19 cellular contexts compared by ENCODE assay signal in the genomic region with DNA sequence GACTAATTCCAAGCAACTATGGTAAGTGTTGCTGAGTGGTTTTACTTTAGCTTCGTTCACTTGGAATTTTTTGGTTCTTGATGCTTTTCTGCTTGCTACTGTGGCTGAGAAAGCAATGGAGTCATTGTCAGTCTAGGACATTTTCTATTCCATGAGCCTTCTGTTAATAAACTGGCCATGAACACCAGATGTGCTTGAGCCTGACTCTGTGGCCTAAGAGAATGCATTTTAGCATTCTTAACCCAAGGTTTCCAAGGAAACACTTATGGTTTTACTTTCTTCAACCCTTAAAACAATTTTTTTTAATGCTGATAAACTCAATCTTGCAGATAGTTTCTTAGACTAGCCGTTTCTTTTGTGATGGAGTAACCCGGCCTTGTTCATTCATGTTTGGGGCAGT. TPM values are rescaled to one million over a fixed set of nuclear protein-coding genes. Genes with fewer than 3 reads are reported as not detected.
DNase-seq lines count a peak whose midpoint lies in the region; ATAC-seq, FAIRE-seq and TF ChIP-seq lines count a peak whose summit lies in the region.
"Had no signal": no experiment of that assay in that cellular context is flagged by ENCODE, and none has a peak within 500 bp of the region (broad histone marks: within the 10 kb centered on the region; RNA-seq: fewer than 3 reads in every experiment).

No MANE protein-coding gene starts in this region.

- H3K27ac ChIP-seq in temporal lobe (ENCODE audit: low read depth, low read length) (peak overlapping the region; percentile 23), gastrocnemius medialis (no peak overlapping the region)
- H3K27ac ChIP-seq: psoas muscle had no signal

- H3K36me3 Mint-ChIP-seq in activated CD4-positive, alpha-beta T cell treated with anti-CD3 and anti-CD28 coated beads, Interleukin-2, amount 10 ng/mL, durations not matched to agents 7 days and 5 days (ENCODE audit: low read depth): peaks cover 62% of the 10 kb centered on the region
- peaks cover 94% of the 10 kb centered on the region for H3K36me3 Mint-ChIP-seq in activated T-helper 17 cell treated with anti-CD3 and anti-CD28 coated beads, Interleukin-2, amount 50 U/mL, for 72 hours (ENCODE audit: low read depth)
- peaks cover 14% of the 10 kb centered on the region for H3K36me3 Mint-ChIP-seq in MCF 10A (ENCODE audit: insufficient read depth, unreplicated experiment)
- H3K36me3 Mint-ChIP-seq: brain, WTC11 had no signal

- FAIRE-seq in D721Med (lab: Jason Lieb, UNC): no peak
- FAIRE-seq: GM12892, H1 had no signal

- no TSS peak for BruUV-seq in MCF 10A (replicated peaks; lab: Mats Ljungman, UMichigan)

- H3K27me3 ChIP-seq in gastrocnemius medialis: no peaks in the 10 kb centered on the region

- POLR2A ChIA-PET in activated CD4-positive, alpha-beta T cell treated with anti-CD3 and anti-CD28 coated beads, Interleukin-2, amount 10 ng/mL, durations not matched to agents 7 days and 5 days (lab: Charles Lee): no interaction called here
- POLR2A ChIA-PET in MCF 10A (lab: Yijun Ruan, JAX): interaction anchor here (1.0 kb wide), 1 partner anchor 103 kb away, joined by 3 read pairs; the partner anchor contains the start of gene CARNMT1

- no peaks in the 10 kb centered on the region for H3K27me3 Mint-ChIP-seq in activated CD4-positive, alpha-beta T cell treated with anti-CD3 and anti-CD28 coated beads, Interleukin-2, amount 10 ng/mL, durations not matched to agents 7 days and 5 days
- no peaks in the 10 kb centered on the region for H3K27me3 Mint-ChIP-seq in activated T-helper 17 cell treated with anti-CD3 and anti-CD28 coated beads, Interleukin-2, amount 50 U/mL, for 72 hours
- H3K27me3 Mint-ChIP-seq in MCF 10A (ENCODE audit: insufficient read depth, unreplicated experiment): no peaks in the 10 kb centered on the region
- H3K27me3 Mint-ChIP-seq: brain, type B pancreatic cell had no signal

- CTCF ChIA-PET in activated CD4-positive, alpha-beta T cell treated with anti-CD3 and anti-CD28 coated beads, Interleukin-2, amount 10 ng/mL, durations not matched to agents 7 days and 5 days (lab: Charles Lee): interaction anchor here (1.0 kb wide), 1 partner anchor 20 kb away, joined by 5 read pairs; no protein-coding TSS in a partner anchor
- CTCF ChIA-PET in MCF 10A (lab: Yijun Ruan, JAX): interaction anchor here (0.6 kb wide), 1 partner anchor 31 kb away, joined by 4 read pairs; no protein-coding TSS in a partner anchor

- no peak for ATAC-seq in activated T-helper 17 cell treated with anti-CD3 and anti-CD28 coated beads, Interleukin-2, amount 50 U/mL, for 72 hours (replicated peaks)
- no peak for ATAC-seq in gastrocnemius medialis
- ATAC-seq: esophagus mucosa, psoas muscle, WTC11 had no signal

- intact Hi-C loops in gastrocnemius medialis (cut with DNase I; ENCODE audit: low total_unique reads): no loop called here
- intact Hi-C loops in MCF 10A (cut with micrococcal nuclease): no loop called here

- no peak overlapping the region for H3K4me3 ChIP-seq in fibroblast of the aortic adventitia (ENCODE audit: low read depth, low read length)
- no peak overlapping the region for H3K4me3 ChIP-seq in gastrocnemius medialis
- H3K4me3 ChIP-seq: psoas muscle had no signal

- TF ChIP-seq CTCF in fibroblast of the aortic adventitia (IDR thresholded peaks at IDR 0.05; ENCODE audit: insufficient read depth, low read length): no peak
- TF ChIP-seq CTCF in D721Med (IDR thresholded peaks at IDR 0.05; ENCODE audit: insufficient read depth, missing control alignments): no peak
- no peak for TF ChIP-seq CTCF in gastrocnemius medialis (IDR thresholded peaks at IDR 0.05 in 4 of 5, conservative IDR thresholded peaks at IDR 0.05 in 1 of 5)
- no peak for TF ChIP-seq CTCF in MCF 10A (IDR thresholded peaks at IDR 0.05; ENCODE audit: unreplicated experiment)

- peaks cover 32% of the 10 kb centered on the region for H3K4me1 Mint-ChIP-seq in activated CD4-positive, alpha-beta T cell treated with anti-CD3 and anti-CD28 coated beads, Interleukin-2, amount 10 ng/mL, durations not matched to agents 7 days and 5 days
- H3K4me1 Mint-ChIP-seq in activated T-helper 17 cell treated with anti-CD3 and anti-CD28 coated beads, Interleukin-2, amount 50 U/mL, for 72 hours: peaks cover 39% of the 10 kb centered on the region
- no peaks in the 10 kb centered on the region for H3K4me1 Mint-ChIP-seq in MCF 10A (ENCODE audit: insufficient read depth, unreplicated experiment)
- H3K4me1 Mint-ChIP-seq: brain had no signal

- no peak overlapping the region for H3K4me3 Mint-ChIP-seq in activated CD4-positive, alpha-beta T cell treated with anti-CD3 and anti-CD28 coated beads, Interleukin-2, amount 10 ng/mL, durations not matched to agents 7 days and 5 days
- no peak overlapping the region for H3K4me3 Mint-ChIP-seq in activated T-helper 17 cell treated with anti-CD3 and anti-CD28 coated beads, Interleukin-2, amount 50 U/mL, for 72 hours
- H3K4me3 Mint-ChIP-seq in MCF 10A (ENCODE audit: unreplicated experiment): no peak overlapping the region
- H3K4me3 Mint-ChIP-seq: brain, type B pancreatic cell, WTC11 had no signal

- no peak for TF ChIP-seq POLR2A in gastrocnemius medialis (IDR thresholded peaks at IDR 0.05)

- in situ Hi-C loops in gastrocnemius medialis (cut with MboI; ENCODE audit: low sequenced_read_pairs in 4 of 4): no loop called here

- no peak for DNase-seq in activated CD4-positive, alpha-beta T cell treated with anti-CD3 and anti-CD28 coated beads, Interleukin-2, amount 10 ng/mL, durations not matched to agents 7 days and 5 days
- no peak for DNase-seq in activated CD4-positive, alpha-beta T cell treated with anti-CD3 and anti-CD28 coated beads for 48 hours
- DNase-seq in fibroblast of the aortic adventitia (ENCODE audit: low read depth) (peak; percentile 26), D721Med (ENCODE audit: insufficient read length, low spot score) (no peak), gastrocnemius medialis (no peak), MCF 10A (ENCODE audit: unreplicated experiment) (no peak)
- DNase-seq: activated naive CD4-positive, alpha-beta T cell treated with Interleukin-2 at 50 U/mL for 16 hours; NCI-H1417 treated with DMSO at 0.1 percent for 48 hours; NCI-H226; NK-92 treated with Interleukin-12 subunit alpha and Interleukin-12 subunit beta, amount 100 ng/mL, for 24 hours; psoas muscle had no signal

- no peaks in the 10 kb centered on the region for H3K9me3 ChIP-seq in gastrocnemius medialis
- H3K9me3 ChIP-seq: psoas muscle had no signal

- peak overlapping the region; percentile 50 for H3K27ac Mint-ChIP-seq in activated CD4-positive, alpha-beta T cell treated with anti-CD3 and anti-CD28 coated beads, Interleukin-2, amount 10 ng/mL, durations not matched to agents 7 days and 5 days
- H3K27ac Mint-ChIP-seq in activated T-helper 17 cell treated with anti-CD3 and anti-CD28 coated beads, Interleukin-2, amount 50 U/mL, for 72 hours: peak overlapping the region; percentile 7
- H3K27ac Mint-ChIP-seq in MCF 10A (ENCODE audit: low read depth, unreplicated experiment): no peak overlapping the region
- H3K27ac Mint-ChIP-seq: brain, type B pancreatic cell, WTC11 had no signal

- H3K4me1 ChIP-seq in gastrocnemius medialis: no peaks in the 10 kb centered on the region
- H3K4me1 ChIP-seq: psoas muscle had no signal

- no peaks in the 10 kb centered on the region for H3K9me3 Mint-ChIP-seq in activated CD4-positive, alpha-beta T cell treated with anti-CD3 and anti-CD28 coated beads, Interleukin-2, amount 10 ng/mL, durations not matched to agents 7 days and 5 days
- H3K9me3 Mint-ChIP-seq in activated T-helper 17 cell treated with anti-CD3 and anti-CD28 coated beads, Interleukin-2, amount 50 U/mL, for 72 hours: peaks cover 3% of the 10 kb centered on the region
- no peaks in the 10 kb centered on the region for H3K9me3 Mint-ChIP-seq in MCF 10A (ENCODE audit: unreplicated experiment)
- H3K9me3 Mint-ChIP-seq: brain, type B pancreatic cell, WTC11 had no signal

- peaks cover 3 to 18% of the 10 kb centered on the region in 2 donors for H3K36me3 ChIP-seq in gastrocnemius medialis

RNA-seq across cellular contexts. Expression of gene OSTF1, which starts 42.3 kb away (rescaled TPM):
- total RNA-seq in activated CD4-positive, alpha-beta T cell treated with anti-CD3 and anti-CD28 coated beads, Interleukin-2, amount 10 ng/mL, durations not matched to agents 7 days and 5 days: 100 to 1,000 TPM; 117 to 139 TPM
- total RNA-seq in activated T-helper 17 cell treated with anti-CD3 and anti-CD28 coated beads, Interleukin-2, amount 50 U/mL, for 72 hours: 100 to 1,000 TPM; 131 to 217 TPM
- 10.3 and 27.7 TPM in 2 replicates for total RNA-seq in fibroblast of the aortic adventitia (ENCODE audit: low replicate concordance)
- 9.3 TPM for total RNA-seq in temporal lobe
- 1 to 10 TPM; 5.2 to 9.8 (median 6.2) TPM for total RNA-seq in gastrocnemius medialis
- 18.3 and 21.1 TPM in 2 replicates for total RNA-seq in MCF 10A (2022)

RNA-seq across cellular contexts. Expression of gene NMRK1, which starts 42.7 kb away (rescaled TPM):
- total RNA-seq in activated CD4-positive, alpha-beta T cell treated with anti-CD3 and anti-CD28 coated beads, Interleukin-2, amount 10 ng/mL, durations not matched to agents 7 days and 5 days: 10 to 100 TPM; 43.5 to 53.2 TPM
- 10 to 100 TPM; 39.6 to 51.5 TPM for total RNA-seq in activated T-helper 17 cell treated with anti-CD3 and anti-CD28 coated beads, Interleukin-2, amount 50 U/mL, for 72 hours
- total RNA-seq in fibroblast of the aortic adventitia (ENCODE audit: low replicate concordance) (7.0 and 23.9 TPM in 2 replicates), temporal lobe (9.1 TPM), gastrocnemius medialis (10 to 100 TPM; 10.5 to 20.6 (median 18.6) TPM), MCF 10A (2022) (24.6 and 35.5 TPM in 2 replicates)
